ENCODE assay signal across 21 cellular contexts in genomic region chr2:240397924-240398611, GRCh38. TPM values are rescaled to one million over a fixed set of nuclear protein-coding genes. Genes with fewer than 3 reads are reported as not detected.
A peak's percentile ranks its signal among the peaks of the same experiment; 100 is the strongest.
DNase-seq lines count a peak whose midpoint lies in the region; ATAC-seq and TF ChIP-seq lines count a peak whose summit lies in the region.
"Had no signal": no experiment of that assay in that cellular context is flagged by ENCODE, and none has a peak within 500 bp of the region (broad histone marks: within the 10 kb centered on the region; RNA-seq: fewer than 3 reads in every experiment).

No MANE protein-coding gene starts in this region.

- H3F3A ChIP-seq in smooth muscle cell (ENCODE audit: low read depth): no peaks in the 10 kb centered on the region

- ATAC-seq in sciatic nerve: no peak
- ATAC-seq in activated CD8-positive, alpha-beta T cell treated with anti-CD3 and anti-CD28 coated beads, Interleukin-2, amount 10 ng/mL, durations not matched to agents 7 days and 5 days: no peak

- no peaks in the 10 kb centered on the region for H3K23me2 ChIP-seq in H9 (ENCODE audit: insufficient read length, low read depth, low read length, poor library complexity, severe bottlenecking)

- H3K4me2 ChIP-seq in H9 (ENCODE audit: insufficient read depth, insufficient read length, low read length) (no peak overlapping the region), smooth muscle cell (no peak overlapping the region)

- peaks cover 4% of the 10 kb centered on the region for H3K27me3 Mint-ChIP-seq in H9 (ENCODE audit: low read depth)
- H3K27me3 Mint-ChIP-seq in brain: peaks cover 3% of the 10 kb centered on the region
- H3K27me3 Mint-ChIP-seq in activated CD8-positive, alpha-beta T cell treated with anti-CD3 and anti-CD28 coated beads, Interleukin-2, amount 10 ng/mL, durations not matched to agents 7 days and 5 days (ENCODE audit: low read depth): no peaks in the 10 kb centered on the region

- no peak overlapping the region for H2AFZ ChIP-seq in H9 (ENCODE audit: low read length)
- H2AFZ ChIP-seq in smooth muscle cell (ENCODE audit: low read depth): no peak overlapping the region

- H3K14ac ChIP-seq in H9 (ENCODE audit: insufficient read depth, low read length): no peak overlapping the region

- H4K91ac ChIP-seq in H9 (ENCODE audit: insufficient read length, low read depth, low read length): no peak overlapping the region

- H2BK15ac ChIP-seq in H9 (ENCODE audit: low read depth, low read length): no peak overlapping the region

- no peaks in the 10 kb centered on the region; a peak in 1 of 5 replicates for H3K9me3 Mint-ChIP-seq in H9
- H3K9me3 Mint-ChIP-seq in brain: peaks cover 0 to 2% (median 0%) of the 10 kb centered on the region in 5 experiments
- H3K9me3 Mint-ChIP-seq in activated CD8-positive, alpha-beta T cell treated with anti-CD3 and anti-CD28 coated beads, Interleukin-2, amount 10 ng/mL, durations not matched to agents 7 days and 5 days (ENCODE audit: insufficient read depth): no peaks in the 10 kb centered on the region
- H3K9me3 Mint-ChIP-seq: activated naive CD4-positive, alpha-beta T cell treated with anti-CD3 and anti-CD28 coated beads, Interleukin-2, amount 10 ng/mL, durations not matched to agents 7 days and 5 days; IgD-negative memory B cell had no signal

- no peak overlapping the region for H4K5ac ChIP-seq in H9 (ENCODE audit: insufficient read length, low read depth, low read length)

- H3K36me3 Mint-ChIP-seq in H9 (ENCODE audit: insufficient read depth in 1 of 3, low read depth in 3 of 3) (no peaks in the 10 kb centered on the region), brain (no peaks in the 10 kb centered on the region)
- no peaks in the 10 kb centered on the region for H3K36me3 Mint-ChIP-seq in activated CD8-positive, alpha-beta T cell treated with anti-CD3 and anti-CD28 coated beads, Interleukin-2, amount 10 ng/mL, durations not matched to agents 7 days and 5 days (ENCODE audit: low read depth)
- H3K36me3 Mint-ChIP-seq: activated naive CD4-positive, alpha-beta T cell treated with anti-CD3 and anti-CD28 coated beads, Interleukin-2, amount 10 ng/mL, durations not matched to agents 7 days and 5 days; IgD-negative memory B cell had no signal

- H2BK5ac ChIP-seq in H9 (ENCODE audit: insufficient read length, low read length): no peak overlapping the region

- POLR2A ChIA-PET in activated CD8-positive, alpha-beta T cell treated with anti-CD3 and anti-CD28 coated beads, Interleukin-2, amount 10 ng/mL, durations not matched to agents 7 days and 5 days (lab: Charles Lee): no interaction called here

- H3K9ac ChIP-seq in H9 (ENCODE audit: extremely low read depth, insufficient read length, low read length) (no peak overlapping the region), smooth muscle cell (ENCODE audit: low read depth) (no peak overlapping the region)

- no peak overlapping the region for H3K18ac ChIP-seq in H9 (ENCODE audit: insufficient read length, low read depth, low read length)

- H2BK12ac ChIP-seq in H9 (ENCODE audit: insufficient read length, low read depth, low read length): no peak overlapping the region

- H3K79me2 ChIP-seq in H9 (ENCODE audit: insufficient read depth, low read length) (no peaks in the 10 kb centered on the region), smooth muscle cell (ENCODE audit: low read depth) (no peaks in the 10 kb centered on the region)

- no CpG with 5 or more reads among the region's 18 CpGs for WGBS in H9 (ENCODE audit: extremely low coverage, insufficient read length, low lambda C conversion rate)
- WGBS in smooth muscle cell (ENCODE audit: low lambda C conversion rate): 82% methylated on average over 18 of the region's 18 CpGs

- no peak overlapping the region for H3K27ac ChIP-seq in H9 (ENCODE audit: insufficient read length, low read depth, low read length)
- H3K27ac ChIP-seq in smooth muscle cell (ENCODE audit: low read depth): no peak overlapping the region
- H3K27ac ChIP-seq: suprapubic skin had no signal

- no peak overlapping the region for H3K4me3 ChIP-seq in smooth muscle cell
- H3K4me3 ChIP-seq: heart right ventricle, suprapubic skin had no signal

- TF ChIP-seq CTCF in H9 (conservative IDR thresholded peaks at IDR 0.05) (no peak), brain (conservative IDR thresholded peaks at IDR 0.05) (no peak), smooth muscle cell (IDR thresholded peaks at IDR 0.05; ENCODE audit: borderline replicate concordance, insufficient read depth, poor library complexity, severe bottlenecking) (no peak)

- no peaks in the 10 kb centered on the region for H3K79me1 ChIP-seq in H9 (ENCODE audit: insufficient read depth, low read depth, low read length, poor library complexity, severe bottlenecking)

- no peak overlapping the region for H2AK5ac ChIP-seq in H9 (ENCODE audit: insufficient read length, low read length)

- no peak overlapping the region for H2BK20ac ChIP-seq in H9 (ENCODE audit: low read depth, low read length, poor library complexity, severe bottlenecking)

- no peak overlapping the region for H3K23ac ChIP-seq in H9 (ENCODE audit: insufficient read length, low read depth, low read length)

- H3K4ac ChIP-seq in H9 (ENCODE audit: low read depth, low read length): no peak overlapping the region

- no peaks in the 10 kb centered on the region for H4K20me1 ChIP-seq in H9 (ENCODE audit: control insufficient read depth, insufficient read depth, insufficient read length)
- H4K20me1 ChIP-seq in smooth muscle cell (ENCODE audit: low read depth): no peaks in the 10 kb centered on the region

- CTCF ChIA-PET in activated CD8-positive, alpha-beta T cell treated with anti-CD3 and anti-CD28 coated beads, Interleukin-2, amount 10 ng/mL, durations not matched to agents 7 days and 5 days (lab: Charles Lee): no interaction called here

- H3K4me1 ChIP-seq in H9 (ENCODE audit: insufficient read depth, low read length): no peaks in the 10 kb centered on the region
- no peaks in the 10 kb centered on the region for H3K4me1 ChIP-seq in smooth muscle cell (ENCODE audit: low read depth)
- H3K4me1 ChIP-seq: heart right ventricle had no signal

- H2BK120ac ChIP-seq in H9 (ENCODE audit: low read depth, low read length, poor library complexity, severe bottlenecking): no peak overlapping the region

- H3K27ac Mint-ChIP-seq in H9: no peak overlapping the region
- peak overlapping the region in 4 of 5 experiments; percentile 2 to 58 (median 40) for H3K27ac Mint-ChIP-seq in brain
- H3K27ac Mint-ChIP-seq in activated CD8-positive, alpha-beta T cell treated with anti-CD3 and anti-CD28 coated beads, Interleukin-2, amount 10 ng/mL, durations not matched to agents 7 days and 5 days: no peak overlapping the region
- H3K27ac Mint-ChIP-seq: activated naive CD4-positive, alpha-beta T cell treated with anti-CD3 and anti-CD28 coated beads, Interleukin-2, amount 10 ng/mL, durations not matched to agents 7 days and 5 days; IgD-negative memory B cell had no signal

- H3K9me3 ChIP-seq in H9 (ENCODE audit: control insufficient read depth, low read depth, low read length): no peaks in the 10 kb centered on the region
- H3K9me3 ChIP-seq in smooth muscle cell (replicated peaks; ENCODE audit: low read depth): no peaks in the 10 kb centered on the region
- H3K9me3 ChIP-seq: heart right ventricle, suprapubic skin had no signal

- H3K27me3 ChIP-seq in H9 (ENCODE audit: insufficient read depth, low read length) (no peaks in the 10 kb centered on the region), smooth muscle cell (ENCODE audit: low read depth) (no peaks in the 10 kb centered on the region)

- intact Hi-C loops in sciatic nerve (cut with DNase I): no loop called here

- H4K8ac ChIP-seq in H9 (replicated peaks; ENCODE audit: insufficient read length, low read depth, low read length): no peak overlapping the region

- peaks cover 7% of the 10 kb centered on the region in 2 experiments for H3K4me1 Mint-ChIP-seq in H9
- peaks cover 14% of the 10 kb centered on the region for H3K4me1 Mint-ChIP-seq in brain
- peaks cover 6% of the 10 kb centered on the region for H3K4me1 Mint-ChIP-seq in activated CD8-positive, alpha-beta T cell treated with anti-CD3 and anti-CD28 coated beads, Interleukin-2, amount 10 ng/mL, durations not matched to agents 7 days and 5 days (ENCODE audit: low read depth)
- H3K4me1 Mint-ChIP-seq: IgD-negative memory B cell had no signal

- DNase-seq in H9: peak; percentile 34
- DNase-seq in iPS-NIHi11 (ENCODE audit: low spot score): peak; percentile 42
- DNase-seq in sciatic nerve (ENCODE audit: low spot score): peak; percentile 59
- DNase-seq in smooth muscle cell (lab: John Stamatoyannopoulos, UW; ENCODE audit: unreplicated experiment): no peak
- no peak for DNase-seq in NCI-H2171 (lab: John Stamatoyannopoulos, UW)
- no peak for DNase-seq in activated CD8-positive, alpha-beta T cell treated with anti-CD3 and anti-CD28 coated beads, Interleukin-2, amount 10 ng/mL, durations not matched to agents 7 days and 5 days
- DNase-seq: activated CD4-positive, alpha-beta T cell treated with anti-CD3 and anti-CD28 coated beads for 4 hours; activated naive CD4-positive, alpha-beta T cell treated with anti-CD3 and anti-CD28 coated beads, Interleukin-2, amount 10 ng/mL, durations not matched to agents 7 days and 5 days; dermis blood vessel endothelial cell; DMS153; heart right ventricle; MV-4-11; NCI-H2029 treated with DMSO at 0.1 percent for 48 hours; NCI-H526; occipital lobe; stimulated activated CD4-positive, alpha-beta T cell treated with anti-CD3 and anti-CD28 coated beads, Interleukin-4, amount 100 ng/mL, for 1 hour; stimulated activated CD8-positive, alpha-beta memory T cell treated with anti-CD3 and anti-CD28 coated beads, Interleukin-4, amount 100 ng/mL, for 48 hours; T-helper 9 cell had no signal

- H3K4me3 Mint-ChIP-seq in H9 (no peak overlapping the region), brain (no peak overlapping the region)
- H3K4me3 Mint-ChIP-seq in activated CD8-positive, alpha-beta T cell treated with anti-CD3 and anti-CD28 coated beads, Interleukin-2, amount 10 ng/mL, durations not matched to agents 7 days and 5 days: no peak overlapping the region
- H3K4me3 Mint-ChIP-seq: activated naive CD4-positive, alpha-beta T cell treated with anti-CD3 and anti-CD28 coated beads, Interleukin-2, amount 10 ng/mL, durations not matched to agents 7 days and 5 days; IgD-negative memory B cell had no signal

- H3K56ac ChIP-seq in H9 (ENCODE audit: insufficient read length, low read depth, low read length): no peak overlapping the region

- no peaks in the 10 kb centered on the region for H3K36me3 ChIP-seq in smooth muscle cell (ENCODE audit: low read depth)
- H3K36me3 ChIP-seq: heart right ventricle, suprapubic skin had no signal

- H3T11ph ChIP-seq in H9 (ENCODE audit: low read length): no peak overlapping the region

RNA-seq across cellular contexts. Expression of gene GPC1, which starts 37.4 kb away (rescaled TPM):
- total RNA-seq in H9 (2021) (39.4 and 44.0 TPM in 2 replicates), sciatic nerve (85.4 TPM), smooth muscle cell (86.4 and 88.9 TPM in 2 replicates)
- polyA plus RNA-seq in brain (ENCODE audit: insufficient read depth, low read depth, low replicate concordance) (52.7 TPM), smooth muscle cell (221 and 236 TPM in 2 replicates)
- 1 to 10 TPM; 4.4 to 5.7 TPM for total RNA-seq in activated CD8-positive, alpha-beta T cell treated with anti-CD3 and anti-CD28 coated beads, Interleukin-2, amount 10 ng/mL, durations not matched to agents 7 days and 5 days

Comparison
In these comparisons a context has a peak if more than half of its experiments do, and no peak if none do; other contexts are left out.
1. DNase-seq: peak in H9 (single experiment), iPS-NIHi11 (single experiment) and sciatic nerve (single experiment); none in smooth muscle cell (single experiment), NCI-H2171 (single experiment) and activated CD8-positive, alpha-beta T cell treated with anti-CD3 and anti-CD28 coated beads, Interleukin-2, amount 10 ng/mL, durations not matched to agents 7 days and 5 days (single experiment).
2. H3K27ac Mint-ChIP-seq: peak in brain (4 of 5); none in H9 (0 of 3) and activated CD8-positive, alpha-beta T cell treated with anti-CD3 and anti-CD28 coated beads, Interleukin-2, amount 10 ng/mL, durations not matched to agents 7 days and 5 days (single experiment).